Comparison of ENCODE assay signal across 2 cellular contexts in the genomic region with DNA sequence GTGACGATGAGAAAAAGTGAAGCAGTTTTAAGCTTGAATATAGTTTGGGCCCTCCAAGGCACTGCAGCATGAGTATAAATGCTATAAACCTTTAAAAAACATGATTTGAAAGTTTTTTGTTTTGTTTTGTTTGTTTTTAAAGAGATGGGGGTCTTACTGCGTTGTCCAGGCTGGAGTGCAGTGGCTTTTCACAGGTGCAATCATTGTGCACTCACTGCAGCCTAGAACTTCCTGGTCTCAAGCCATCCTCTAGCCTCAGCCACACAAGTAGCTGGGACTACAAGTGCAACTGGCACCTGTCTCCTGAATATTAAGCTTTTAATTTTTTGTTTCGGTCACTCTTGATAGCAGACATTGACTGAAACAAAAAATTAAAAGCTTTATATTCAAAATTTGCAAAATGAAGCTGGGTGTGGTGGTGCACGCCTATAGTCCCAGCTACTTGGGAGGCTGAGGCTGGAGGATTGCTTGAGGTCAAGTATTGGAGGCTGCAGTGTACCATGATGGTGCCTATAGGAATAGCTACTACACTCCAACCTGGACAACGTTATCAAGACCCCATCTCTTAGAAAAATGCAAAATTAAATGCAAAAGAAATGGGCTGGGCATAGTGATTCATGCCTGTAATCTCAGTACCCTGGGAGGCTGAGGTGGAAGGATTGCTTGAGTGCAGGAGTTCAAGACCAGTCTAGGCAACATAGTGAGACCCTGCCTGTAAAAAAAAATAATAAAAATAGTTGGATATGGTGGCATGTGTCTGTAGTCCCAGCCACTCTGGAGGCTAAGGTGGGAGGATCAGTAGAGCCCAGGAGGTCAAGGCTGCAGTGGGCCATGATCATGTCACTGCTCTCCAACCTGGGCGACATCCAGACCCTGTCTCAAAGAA.
TF ChIP-seq lines count a peak whose summit lies in the region.

No MANE protein-coding gene starts in this region.

TF ChIP-seq in HepG2, 621 proteins besides CTCF, POLR2A, EP300 and RAD21 (continues in another document):
- TF ChIP-seq, protein P1, sequence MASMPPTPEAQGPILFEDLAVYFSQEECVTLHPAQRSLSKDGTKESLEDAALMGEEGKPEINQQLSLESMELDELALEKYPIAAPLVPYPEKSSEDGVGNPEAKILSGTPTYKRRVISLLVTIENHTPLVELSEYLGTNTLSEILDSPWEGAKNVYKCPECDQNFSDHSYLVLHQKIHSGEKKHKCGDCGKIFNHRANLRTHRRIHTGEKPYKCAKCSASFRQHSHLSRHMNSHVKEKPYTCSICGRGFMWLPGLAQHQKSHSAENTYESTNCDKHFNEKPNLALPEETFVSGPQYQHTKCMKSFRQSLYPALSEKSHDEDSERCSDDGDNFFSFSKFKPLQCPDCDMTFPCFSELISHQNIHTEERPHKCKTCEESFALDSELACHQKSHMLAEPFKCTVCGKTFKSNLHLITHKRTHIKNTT (CRISPR knock-in tag; IDR thresholded peaks at IDR 0.05): no peak
- TF ChIP-seq, protein P2, sequence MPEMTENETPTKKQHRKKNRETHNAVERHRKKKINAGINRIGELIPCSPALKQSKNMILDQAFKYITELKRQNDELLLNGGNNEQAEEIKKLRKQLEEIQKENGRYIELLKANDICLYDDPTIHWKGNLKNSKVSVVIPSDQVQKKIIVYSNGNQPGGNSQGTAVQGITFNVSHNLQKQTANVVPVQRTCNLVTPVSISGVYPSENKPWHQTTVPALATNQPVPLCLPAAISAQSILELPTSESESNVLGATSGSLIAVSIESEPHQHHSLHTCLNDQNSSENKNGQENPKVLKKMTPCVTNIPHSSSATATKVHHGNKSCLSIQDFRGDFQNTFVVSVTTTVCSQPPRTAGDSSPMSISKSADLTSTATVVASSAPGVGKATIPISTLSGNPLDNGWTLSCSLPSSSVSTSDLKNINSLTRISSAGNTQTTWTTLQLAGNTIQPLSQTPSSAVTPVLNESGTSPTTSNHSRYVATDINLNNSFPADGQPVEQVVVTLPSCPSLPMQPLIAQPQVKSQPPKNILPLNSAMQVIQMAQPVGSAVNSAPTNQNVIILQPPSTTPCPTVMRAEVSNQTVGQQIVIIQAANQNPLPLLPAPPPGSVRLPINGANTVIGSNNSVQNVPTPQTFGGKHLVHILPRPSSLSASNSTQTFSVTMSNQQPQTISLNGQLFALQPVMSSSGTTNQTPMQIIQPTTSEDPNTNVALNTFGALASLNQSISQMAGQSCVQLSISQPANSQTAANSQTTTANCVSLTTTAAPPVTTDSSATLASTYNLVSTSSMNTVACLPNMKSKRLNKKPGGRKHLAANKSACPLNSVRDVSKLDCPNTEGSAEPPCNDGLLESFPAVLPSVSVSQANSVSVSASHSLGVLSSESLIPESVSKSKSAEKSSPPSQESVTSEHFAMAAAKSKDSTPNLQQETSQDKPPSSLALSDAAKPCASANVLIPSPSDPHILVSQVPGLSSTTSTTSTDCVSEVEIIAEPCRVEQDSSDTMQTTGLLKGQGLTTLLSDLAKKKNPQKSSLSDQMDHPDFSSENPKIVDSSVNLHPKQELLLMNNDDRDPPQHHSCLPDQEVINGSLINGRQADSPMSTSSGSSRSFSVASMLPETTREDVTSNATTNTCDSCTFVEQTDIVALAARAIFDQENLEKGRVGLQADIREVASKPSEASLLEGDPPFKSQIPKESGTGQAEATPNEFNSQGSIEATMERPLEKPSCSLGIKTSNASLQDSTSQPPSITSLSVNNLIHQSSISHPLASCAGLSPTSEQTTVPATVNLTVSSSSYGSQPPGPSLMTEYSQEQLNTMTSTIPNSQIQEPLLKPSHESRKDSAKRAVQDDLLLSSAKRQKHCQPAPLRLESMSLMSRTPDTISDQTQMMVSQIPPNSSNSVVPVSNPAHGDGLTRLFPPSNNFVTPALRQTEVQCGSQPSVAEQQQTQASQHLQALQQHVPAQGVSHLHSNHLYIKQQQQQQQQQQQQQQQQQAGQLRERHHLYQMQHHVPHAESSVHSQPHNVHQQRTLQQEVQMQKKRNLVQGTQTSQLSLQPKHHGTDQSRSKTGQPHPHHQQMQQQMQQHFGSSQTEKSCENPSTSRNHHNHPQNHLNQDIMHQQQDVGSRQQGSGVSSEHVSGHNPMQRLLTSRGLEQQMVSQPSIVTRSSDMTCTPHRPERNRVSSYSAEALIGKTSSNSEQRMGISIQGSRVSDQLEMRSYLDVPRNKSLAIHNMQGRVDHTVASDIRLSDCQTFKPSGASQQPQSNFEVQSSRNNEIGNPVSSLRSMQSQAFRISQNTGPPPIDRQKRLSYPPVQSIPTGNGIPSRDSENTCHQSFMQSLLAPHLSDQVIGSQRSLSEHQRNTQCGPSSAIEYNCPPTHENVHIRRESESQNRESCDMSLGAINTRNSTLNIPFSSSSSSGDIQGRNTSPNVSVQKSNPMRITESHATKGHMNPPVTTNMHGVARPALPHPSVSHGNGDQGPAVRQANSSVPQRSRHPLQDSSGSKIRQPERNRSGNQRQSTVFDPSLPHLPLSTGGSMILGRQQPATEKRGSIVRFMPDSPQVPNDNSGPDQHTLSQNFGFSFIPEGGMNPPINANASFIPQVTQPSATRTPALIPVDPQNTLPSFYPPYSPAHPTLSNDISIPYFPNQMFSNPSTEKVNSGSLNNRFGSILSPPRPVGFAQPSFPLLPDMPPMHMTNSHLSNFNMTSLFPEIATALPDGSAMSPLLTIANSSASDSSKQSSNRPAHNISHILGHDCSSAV (CRISPR knock-in tag; IDR thresholded peaks at IDR 0.05; ENCODE audit: borderline replicate concordance): no peak
- 0 out of 2 replicates have a peak, but pooled peaks have one; percentile 45 for TF ChIP-seq POLR2AphosphoS2 (IDR thresholded peaks at IDR 0.05; ENCODE audit: low read depth, low read length)
- TF ChIP-seq, protein P3, sequence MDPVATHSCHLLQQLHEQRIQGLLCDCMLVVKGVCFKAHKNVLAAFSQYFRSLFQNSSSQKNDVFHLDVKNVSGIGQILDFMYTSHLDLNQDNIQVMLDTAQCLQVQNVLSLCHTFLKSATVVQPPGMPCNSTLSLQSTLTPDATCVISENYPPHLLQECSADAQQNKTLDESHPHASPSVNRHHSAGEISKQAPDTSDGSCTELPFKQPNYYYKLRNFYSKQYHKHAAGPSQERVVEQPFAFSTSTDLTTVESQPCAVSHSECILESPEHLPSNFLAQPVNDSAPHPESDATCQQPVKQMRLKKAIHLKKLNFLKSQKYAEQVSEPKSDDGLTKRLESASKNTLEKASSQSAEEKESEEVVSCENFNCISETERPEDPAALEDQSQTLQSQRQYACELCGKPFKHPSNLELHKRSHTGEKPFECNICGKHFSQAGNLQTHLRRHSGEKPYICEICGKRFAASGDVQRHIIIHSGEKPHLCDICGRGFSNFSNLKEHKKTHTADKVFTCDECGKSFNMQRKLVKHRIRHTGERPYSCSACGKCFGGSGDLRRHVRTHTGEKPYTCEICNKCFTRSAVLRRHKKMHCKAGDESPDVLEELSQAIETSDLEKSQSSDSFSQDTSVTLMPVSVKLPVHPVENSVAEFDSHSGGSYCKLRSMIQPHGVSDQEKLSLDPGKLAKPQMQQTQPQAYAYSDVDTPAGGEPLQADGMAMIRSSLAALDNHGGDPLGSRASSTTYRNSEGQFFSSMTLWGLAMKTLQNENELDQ (CRISPR knock-in tag; IDR thresholded peaks at IDR 0.05; ENCODE audit: borderline replicate concordance): no peak
- TF ChIP-seq PAWR (CRISPR knock-in tag; IDR thresholded peaks at IDR 0.05; ENCODE audit: borderline replicate concordance): no peak
- no peak for TF ChIP-seq ZNF672 (CRISPR knock-in tag; IDR thresholded peaks at IDR 0.05)
- TF ChIP-seq ZNF572 (CRISPR knock-in tag; IDR thresholded peaks at IDR 0.05): no peak
- no peak for TF ChIP-seq MYC (CRISPR knock-in tag; IDR thresholded peaks at IDR 0.05; ENCODE audit: borderline replicate concordance)
- no peak for TF ChIP-seq NR2F6 (IDR thresholded peaks at IDR 0.05)
- no peak for TF ChIP-seq NR2F6 (CRISPR knock-in tag; IDR thresholded peaks at IDR 0.05)
- no peak for TF ChIP-seq ZNF724P (CRISPR knock-in tag; IDR thresholded peaks at IDR 0.05; ENCODE audit: borderline replicate concordance)
- no peak for TF ChIP-seq ZNF101 (CRISPR knock-in tag; IDR thresholded peaks at IDR 0.05; ENCODE audit: borderline replicate concordance, low read depth)

TF ChIP-seq in H1, 55 proteins besides CTCF, POLR2A, EP300 and RAD21:
- TF ChIP-seq POLR2AphosphoS5 (IDR thresholded peaks at IDR 0.05; ENCODE audit: low read depth, low read length) (peak; percentile 47; the same call in 1 of the 2 replicates), SIN3A (conservative IDR thresholded peaks at IDR 0.05 in 1 of 2, IDR thresholded peaks at IDR 0.05 in 1 of 2; ENCODE audit: low read depth in 1 of 2, low read length in 2 of 2) (no peak)
